ENCODE assay signal across 9 cellular contexts in genomic region chr6:148508401-148509151, GRCh38.
DNase-seq lines count a peak whose midpoint lies in the region; ATAC-seq, FAIRE-seq and TF ChIP-seq lines count a peak whose summit lies in the region.
"Had no signal": no experiment of that assay in that cellular context is flagged by ENCODE, and none has a peak within 500 bp of the region (broad histone marks: within the 10 kb centered on the region; RNA-seq: fewer than 3 reads in every experiment).

No MANE protein-coding gene starts in this region.

- H3K9ac ChIP-seq in ES-I3 (ENCODE audit: low read depth, low read length) = peak overlapping the region; percentile 36
- H3K9ac ChIP-seq in astrocyte (ENCODE audit: low read length) = peak overlapping the region; percentile 90

- H3K27me3 ChIP-seq in astrocyte (ENCODE audit: insufficient read depth, low read length) = no peaks in the 10 kb centered on the region
- H3K27me3 ChIP-seq in left ventricle myocardium inferior (ENCODE audit: low read depth) = no peaks in the 10 kb centered on the region

- H3K4me1 ChIP-seq in ES-I3 (ENCODE audit: insufficient read depth, low read length) (peaks cover 24% of the 10 kb centered on the region), astrocyte (ENCODE audit: insufficient read depth, low read length) (peaks cover 22% of the 10 kb centered on the region), left ventricle myocardium inferior (peaks cover 57% of the 10 kb centered on the region)

- TF ChIP-seq CTCF in astrocyte (IDR thresholded peaks at IDR 0.05; ENCODE audit: insufficient read depth, low read depth, low read length) (peak; percentile 11), left ventricle myocardium inferior (IDR thresholded peaks at IDR 0.05; ENCODE audit: borderline replicate concordance) (peak; percentile 14)

- intact Hi-C loops in left ventricle myocardium inferior (cut with micrococcal nuclease) = no loop called here

- H3K36me3 ChIP-seq in ES-I3 (ENCODE audit: insufficient read depth, low read length) (no peaks in the 10 kb centered on the region), astrocyte (ENCODE audit: insufficient read depth, low read length) (no peaks in the 10 kb centered on the region), left ventricle myocardium inferior (no peaks in the 10 kb centered on the region)

- H3K27ac ChIP-seq in astrocyte (ENCODE audit: low read depth, low read length) (peak overlapping the region; percentile 84), left ventricle myocardium inferior (replicated peaks) (peak overlapping the region; percentile 88)
- H3K27ac ChIP-seq: PC-9 had no signal

- no peaks in the 10 kb centered on the region for H4K20me1 ChIP-seq in astrocyte (ENCODE audit: insufficient read depth, low read length)

- peak overlapping the region; percentile 96 for H3K27ac Mint-ChIP-seq in astrocyte (ENCODE audit: unreplicated experiment)
- no peak overlapping the region for H3K27ac Mint-ChIP-seq in activated T-cell treated with anti-CD3 and anti-CD28 coated beads, Interleukin-2, amount 50 U/mL, for 72 hours

- H3K4me2 ChIP-seq in astrocyte (ENCODE audit: low read length) = peak overlapping the region; percentile 89
- H3K4me2 ChIP-seq: PC-9 had no signal

- peak overlapping the region; percentile 22 for H2AFZ ChIP-seq in astrocyte (ENCODE audit: low read depth, low read length)
- H2AFZ ChIP-seq: PC-9 had no signal

- H3K9me3 ChIP-seq in ES-I3 (ENCODE audit: control insufficient read depth, insufficient read depth, low read length) (no peaks in the 10 kb centered on the region), astrocyte (ENCODE audit: insufficient read depth, low read depth, low read length) (no peaks in the 10 kb centered on the region), left ventricle myocardium inferior (replicated peaks) (no peaks in the 10 kb centered on the region)

- no peaks in the 10 kb centered on the region for H3K27me3 Mint-ChIP-seq in astrocyte (ENCODE audit: low read depth, unreplicated experiment)
- H3K27me3 Mint-ChIP-seq in activated T-cell treated with anti-CD3 and anti-CD28 coated beads, Interleukin-2, amount 50 U/mL, for 72 hours (ENCODE audit: low read depth) = peaks cover 37% of the 10 kb centered on the region

- peak; percentile 83 for DNase-seq in astrocyte (ENCODE audit: low read depth)
- no peak for DNase-seq in left ventricle myocardium inferior
- peak; percentile 68 for DNase-seq in retina
- DNase-seq in activated naive CD4-positive, alpha-beta T cell treated with Interleukin-2 at 50 U/mL for 16 hours = no peak
- DNase-seq in activated T-cell treated with anti-CD3 and anti-CD28 coated beads, Interleukin-2, amount 50 U/mL, for 72 hours = no peak
- DNase-seq: PC-9 had no signal

- H3K79me2 ChIP-seq in astrocyte (ENCODE audit: insufficient read depth, low read length) = peaks cover 7% of the 10 kb centered on the region

- no peaks in the 10 kb centered on the region for H3K9me3 Mint-ChIP-seq in astrocyte (ENCODE audit: unreplicated experiment)
- no peaks in the 10 kb centered on the region for H3K9me3 Mint-ChIP-seq in activated T-cell treated with anti-CD3 and anti-CD28 coated beads, Interleukin-2, amount 50 U/mL, for 72 hours

- FAIRE-seq in astrocyte (lab: Jason Lieb, UNC) = peak; percentile 73

- peak overlapping the region; percentile 79 for H3K4me3 ChIP-seq in astrocyte (ENCODE audit: insufficient read depth, low read depth, low read length)
- H3K4me3 ChIP-seq in left ventricle myocardium inferior = peak overlapping the region; percentile 64
- H3K4me3 ChIP-seq: PC-9 had no signal

- peaks cover 25% of the 10 kb centered on the region for H3K4me1 Mint-ChIP-seq in astrocyte (ENCODE audit: low read depth, unreplicated experiment)
- no peaks in the 10 kb centered on the region for H3K4me1 Mint-ChIP-seq in activated T-cell treated with anti-CD3 and anti-CD28 coated beads, Interleukin-2, amount 50 U/mL, for 72 hours (ENCODE audit: low read depth)

- peaks cover 2% of the 10 kb centered on the region for H3K36me3 Mint-ChIP-seq in astrocyte (ENCODE audit: low read depth, unreplicated experiment)
- no peaks in the 10 kb centered on the region for H3K36me3 Mint-ChIP-seq in activated T-cell treated with anti-CD3 and anti-CD28 coated beads, Interleukin-2, amount 50 U/mL, for 72 hours (ENCODE audit: insufficient read depth in 2 of 2)

- no peak for ATAC-seq in activated T-cell treated with anti-CD3 and anti-CD28 coated beads, Interleukin-2, amount 50 U/mL, for 72 hours (replicated peaks in 1 of 2)
- ATAC-seq in HG03342 (IDR thresholded peaks at IDR 0.05; ENCODE audit: unreplicated experiment) (no peak), HG03460 (IDR thresholded peaks at IDR 0.05; ENCODE audit: unreplicated experiment) (no peak)

- peak overlapping the region; percentile 84 for H3K4me3 Mint-ChIP-seq in astrocyte (ENCODE audit: unreplicated experiment)
- no peak overlapping the region for H3K4me3 Mint-ChIP-seq in activated T-cell treated with anti-CD3 and anti-CD28 coated beads, Interleukin-2, amount 50 U/mL, for 72 hours

Comparison
In these comparisons a context has a peak if more than half of its experiments do, and no peak if none do; other contexts are left out.
1. DNase-seq: peak in astrocyte (single experiment) and retina (single experiment); none in left ventricle myocardium inferior (single experiment), activated naive CD4-positive, alpha-beta T cell treated with Interleukin-2 at 50 U/mL for 16 hours (single experiment) and activated T-cell treated with anti-CD3 and anti-CD28 coated beads, Interleukin-2, amount 50 U/mL, for 72 hours (0 of 2).